8 cellular contexts compared by ENCODE assay signal in genomic region chr13:51222510-51223283, GRCh38. TPM values are rescaled to one million over a fixed set of nuclear protein-coding genes. Genes with fewer than 3 reads are reported as not detected.
DNase-seq lines count a peak whose midpoint lies in the region; ATAC-seq and TF ChIP-seq lines count a peak whose summit lies in the region.

No MANE protein-coding gene starts in this region.

- intact Hi-C loops in activated naive CD4-positive, alpha-beta T cell treated with anti-CD3 and anti-CD28 coated beads for 36 hours (cut with micrococcal nuclease) = loop anchor here (1.0 to 5.0 kb wide), 4 partner anchors 64 to 574 kb away; no protein-coding TSS in a partner anchor
- intact Hi-C loops in ascending aorta (cut with DNase I) = loop anchor here (2.0 to 10.0 kb wide), 3 partner anchors 64 to 510 kb away; partner anchors contain the start of gene INTS6

- no peaks in the 10 kb centered on the region for H3K36me3 Mint-ChIP-seq in activated naive CD4-positive, alpha-beta T cell treated with anti-CD3 and anti-CD28 coated beads for 36 hours (ENCODE audit: low read depth)
- peaks cover 0 to 3% (median 0%) of the 10 kb centered on the region in 3 donors for H3K36me3 Mint-ChIP-seq in immature natural killer cell

- H3K27me3 Mint-ChIP-seq in activated naive CD4-positive, alpha-beta T cell treated with anti-CD3 and anti-CD28 coated beads for 36 hours (ENCODE audit: low read depth) = peaks cover 38% of the 10 kb centered on the region
- H3K27me3 Mint-ChIP-seq in immature natural killer cell (ENCODE audit: low read depth in 3 of 3) = peaks cover 4 to 30% (median 17%) of the 10 kb centered on the region in 3 donors

- peak overlapping the region; percentile 52 for H3K4me3 Mint-ChIP-seq in activated naive CD4-positive, alpha-beta T cell treated with anti-CD3 and anti-CD28 coated beads for 36 hours
- H3K4me3 Mint-ChIP-seq in immature natural killer cell = peak overlapping the region; percentile 53 to 71 (median 58)

- no peaks in the 10 kb centered on the region for H3K27me3 ChIP-seq in ascending aorta

- H3K4me1 ChIP-seq in ascending aorta = no peaks in the 10 kb centered on the region

- CTCF ChIA-PET in activated naive CD4-positive, alpha-beta T cell treated with anti-CD3 and anti-CD28 coated beads for 36 hours (lab: Charles Lee) = interaction anchor here (1.2 to 3.2 kb wide), 4 partner anchors 9 to 575 kb away, joined by 4 to 18 read pairs (median 6); no protein-coding TSS in a partner anchor

- H3K4me3 ChIP-seq in ascending aorta = peak overlapping the region; percentile 82 to 92

- H3K4me1 Mint-ChIP-seq in activated naive CD4-positive, alpha-beta T cell treated with anti-CD3 and anti-CD28 coated beads for 36 hours (ENCODE audit: low read depth) = no peaks in the 10 kb centered on the region
- H3K4me1 Mint-ChIP-seq in immature natural killer cell = peaks cover 1 to 6% of the 10 kb centered on the region in 2 donors

- no peak overlapping the region for H3K27ac Mint-ChIP-seq in activated naive CD4-positive, alpha-beta T cell treated with anti-CD3 and anti-CD28 coated beads for 36 hours
- H3K27ac Mint-ChIP-seq in immature natural killer cell = no peak overlapping the region

- TF ChIP-seq CTCF in LNCAP (IDR thresholded peaks at IDR 0.05) (peak; percentile 23; the same call in 1 of the 2 replicates), ascending aorta (IDR thresholded peaks at IDR 0.05) (no peak)

- no peak for DNase-seq in activated naive CD4-positive, alpha-beta T cell treated with anti-CD3 and anti-CD28 coated beads for 36 hours
- DNase-seq in activated naive CD4-positive, alpha-beta T cell (lab: John Stamatoyannopoulos, UW) = no peak
- DNase-seq in ascending aorta (ENCODE audit: low spot score in 2 of 2) (no peak), immature natural killer cell (no peak), RKO (ENCODE audit: low spot score) (no peak), GDM1 (lab: John Stamatoyannopoulos, UW) (no peak)
- no peak for DNase-seq in stimulated activated naive CD8-positive, alpha-beta T cell treated with anti-CD3 and anti-CD28 coated beads, Interleukin-15, Interleukin-2, amounts not matched to agents 100 U/mL and 50 U/mL, for 24 hours

- H3K9me3 Mint-ChIP-seq in activated naive CD4-positive, alpha-beta T cell treated with anti-CD3 and anti-CD28 coated beads for 36 hours = no peaks in the 10 kb centered on the region
- H3K9me3 Mint-ChIP-seq in immature natural killer cell = peaks cover 0 to 2% (median 0%) of the 10 kb centered on the region in 6 donors

- no peak overlapping the region for H3K27ac ChIP-seq in ascending aorta

- no peaks in the 10 kb centered on the region for H3K36me3 ChIP-seq in ascending aorta

- peak; percentile 14 for ATAC-seq in stimulated activated naive CD8-positive, alpha-beta T cell treated with anti-CD3 and anti-CD28 coated beads, Interleukin-15, Interleukin-2, amounts not matched to agents 100 U/mL and 50 U/mL, for 24 hours

- no peaks in the 10 kb centered on the region for H3K9me3 ChIP-seq in ascending aorta

RNA-seq across cellular contexts. Expression of gene FAM124A, which starts 0.5 kb away (rescaled TPM):
- total RNA-seq in activated naive CD4-positive, alpha-beta T cell treated with anti-CD3 and anti-CD28 coated beads for 36 hours = not detected
- total RNA-seq in ascending aorta = 22.4 TPM
- under 1 TPM in 1 of 3 donors, not detected in 2; 0.03 TPM for polyA plus RNA-seq in immature natural killer cell

Comparison
In these comparisons a context has a peak if more than half of its experiments do, and no peak if none do; other contexts are left out.
1. RNA of gene FAM124A, which starts 0.5 kb away (total RNA-seq): 22.4 TPM in ascending aorta (single experiment); not detected in activated naive CD4-positive, alpha-beta T cell treated with anti-CD3 and anti-CD28 coated beads for 36 hours; every median in the first group is over 10 times any median in the second.